1 cellular context compared by ENCODE assay signal in genomic region chr3:131387796-131388195, GRCh38.
TF ChIP-seq lines count a peak whose summit lies in the region.

No MANE protein-coding gene starts in this region.

TF ChIP-seq in SK-N-SH treated with all-trans-retinoic acid at 6 μM for 48 hours, 23 proteins besides CTCF, POLR2A, EP300 and RAD21 (continued from another document):
- no peak for TF ChIP-seq PATZ1 (CRISPR knock-in tag; IDR thresholded peaks at IDR 0.05; ENCODE audit: borderline replicate concordance)
- no peak for TF ChIP-seq ISL1 (CRISPR knock-in tag; IDR thresholded peaks at IDR 0.05)
- TF ChIP-seq ZNF565 (CRISPR knock-in tag; conservative IDR thresholded peaks at IDR 0.05; ENCODE audit: low read depth): no peak
- TF ChIP-seq ZNF8 (CRISPR knock-in tag; IDR thresholded peaks at IDR 0.05): no peak
- TF ChIP-seq ZNF70 (CRISPR knock-in tag; IDR thresholded peaks at IDR 0.05): no peak
- TF ChIP-seq RARB (CRISPR knock-in tag; IDR thresholded peaks at IDR 0.05): no peak
- no peak for TF ChIP-seq ZFP3 (CRISPR knock-in tag; IDR thresholded peaks at IDR 0.05)
- no peak for TF ChIP-seq ARNTL (CRISPR knock-in tag; IDR thresholded peaks at IDR 0.05; ENCODE audit: borderline replicate concordance, low read depth)
